ENCODE assay signal across 8 cellular contexts in genomic region chr11:46120361-46120710, GRCh38. TPM values are rescaled to one million over a fixed set of nuclear protein-coding genes. Genes with fewer than 3 reads are reported as not detected.
DNase-seq lines count a peak whose midpoint lies in the region; ATAC-seq and TF ChIP-seq lines count a peak whose summit lies in the region.

No MANE protein-coding gene starts in this region.

- H2AK5ac ChIP-seq in neuronal stem cell (ENCODE audit: low read depth, low read length): no peak overlapping the region

- H3K27ac ChIP-seq in esophagus squamous epithelium: peak overlapping the region; percentile 94 to 100 (median 96)
- peak overlapping the region; percentile 99 for H3K27ac ChIP-seq in neuronal stem cell (replicated peaks; ENCODE audit: low read length)

- no peaks in the 10 kb centered on the region for H3K79me1 ChIP-seq in neuronal stem cell (ENCODE audit: low read depth, low read length)

- H3K27me3 Mint-ChIP-seq in WTC11 (ENCODE audit: low read depth): no peaks in the 10 kb centered on the region

- no peak overlapping the region for H3K4ac ChIP-seq in neuronal stem cell (ENCODE audit: low read length)

- H2BK120ac ChIP-seq in neuronal stem cell (ENCODE audit: low read depth, low read length): no peak overlapping the region

- peak; percentile 41 to 51 for DNase-seq in NCI-H2081 (lab: John Stamatoyannopoulos, UW)
- no peak for DNase-seq in NCI-H2081 treated with DMSO at 0.1 percent for 48 hours (lab: John Stamatoyannopoulos, UW)
- no peak for DNase-seq in WTC11 (ENCODE audit: low spot score)
- no peak for DNase-seq in esophagus squamous epithelium (lab: John Stamatoyannopoulos, UW)
- DNase-seq in neuronal stem cell (ENCODE audit: low spot score): no peak
- DNase-seq in dedifferentiated amniotic fluid mesenchymal stem cell (ENCODE audit: extremely low spot score): no peak

- no peak overlapping the region for H3K27ac Mint-ChIP-seq in WTC11

- no CpG with 5 or more reads among the region's 25 CpGs for WGBS in esophagus squamous epithelium, 2 donors
- no CpG with 5 or more reads among the region's 25 CpGs for whole genome bisulfite sequencing in neuronal stem cell (ENCODE audit: extremely low coverage in 2 of 2, insufficient read length in 2 of 2, insufficient replicate concordance in 1 of 2), 2 donors

- H2BK15ac ChIP-seq in neuronal stem cell (ENCODE audit: low read length): no peak overlapping the region

- POLR2A ChIA-PET in WTC11 (lab: Charles Lee): interaction anchor here (0.7 to 1.2 kb wide), 10 partner anchors 15 to 225 kb away, joined by 3 to 12 read pairs (median 4); partner anchors contain the start of gene LARGE2

- H3K27me3 ChIP-seq in esophagus squamous epithelium: no peaks in the 10 kb centered on the region
- no peaks in the 10 kb centered on the region for H3K27me3 ChIP-seq in neuronal stem cell (ENCODE audit: control insufficient read depth in 3 of 3, insufficient read depth in 3 of 3, low read depth in 1 of 3, low read length in 3 of 3)

- H4K91ac ChIP-seq in neuronal stem cell (ENCODE audit: low read depth, low read length, poor library complexity): no peak overlapping the region

- no peak overlapping the region for H2BK12ac ChIP-seq in neuronal stem cell (ENCODE audit: low read length)

- intact Hi-C loops in esophagus squamous epithelium (cut with DNase I): no loop called here

- no peak for TF ChIP-seq CTCF in WTC11 (IDR thresholded peaks at IDR 0.05)
- TF ChIP-seq CTCF in esophagus squamous epithelium (IDR thresholded peaks at IDR 0.05): no peak

- H3K9me3 ChIP-seq in esophagus squamous epithelium: no peaks in the 10 kb centered on the region
- no peaks in the 10 kb centered on the region for H3K9me3 ChIP-seq in neuronal stem cell (replicated peaks in 1 of 2; ENCODE audit: control insufficient read depth in 2 of 2, insufficient read depth in 1 of 2, low read depth in 1 of 2, low read length in 2 of 2)

- H2AFZ ChIP-seq in neuronal stem cell (ENCODE audit: low read length): peak overlapping the region; percentile 77

- H3K4me1 ChIP-seq in esophagus squamous epithelium (peaks cover 4 to 53% (median 28%) of the 10 kb centered on the region in 3 donors), neuronal stem cell (ENCODE audit: control insufficient read depth in 2 of 2, insufficient read depth in 1 of 2, low read depth in 1 of 2, low read length in 2 of 2) (peaks cover 1 to 3% of the 10 kb centered on the region in 2 donors)

- H3K4me3 ChIP-seq in esophagus squamous epithelium (peak overlapping the region; percentile 76 to 94 (median 82)), neuronal stem cell (ENCODE audit: low read length in 2 of 2) (peak overlapping the region; percentile 62 to 81)

- H3K23ac ChIP-seq in neuronal stem cell (ENCODE audit: low read depth, low read length, poor library complexity): no peak overlapping the region

- H4K8ac ChIP-seq in neuronal stem cell (ENCODE audit: low read depth, low read length): no peak overlapping the region

- peaks cover 33% of the 10 kb centered on the region for H3K4me1 Mint-ChIP-seq in WTC11

- no peaks in the 10 kb centered on the region for H3K9me3 Mint-ChIP-seq in WTC11

- H3K4me3 Mint-ChIP-seq in WTC11: peak overlapping the region; percentile 84

- ATAC-seq in WTC11 (no peak), HG03045 (IDR thresholded peaks at IDR 0.05; ENCODE audit: unreplicated experiment) (no peak), GM21528 (IDR thresholded peaks at IDR 0.05; ENCODE audit: low FRiP score, unreplicated experiment) (no peak)

- no peak for TF ChIP-seq POLR2A in esophagus squamous epithelium (IDR thresholded peaks at IDR 0.05)

- H3K36me3 Mint-ChIP-seq in WTC11: no peaks in the 10 kb centered on the region

- CTCF ChIA-PET in WTC11 (lab: Charles Lee): interaction anchor here (0.8 to 1.5 kb wide), 8 partner anchors 14 to 248 kb away, joined by 3 to 11 read pairs (median 3); no protein-coding TSS in a partner anchor

- H3K14ac ChIP-seq in neuronal stem cell (ENCODE audit: low read length): no peak overlapping the region

- H3K36me3 ChIP-seq in esophagus squamous epithelium: no peaks in the 10 kb centered on the region
- H3K36me3 ChIP-seq in neuronal stem cell (replicated peaks in 1 of 2; ENCODE audit: control insufficient read depth in 2 of 2, insufficient read depth in 2 of 2, low read length in 2 of 2): no peaks in the 10 kb centered on the region

- no peak overlapping the region for H3K9ac ChIP-seq in neuronal stem cell (ENCODE audit: low read depth, low read length, poor library complexity)

- peak overlapping the region; percentile 35 for H3K18ac ChIP-seq in neuronal stem cell (ENCODE audit: low read length)

- peak overlapping the region; percentile 45 for H3K4me2 ChIP-seq in neuronal stem cell (ENCODE audit: insufficient read depth, low read length, poor library complexity, severe bottlenecking)

- H2BK5ac ChIP-seq in neuronal stem cell (ENCODE audit: low read length): peak overlapping the region; percentile 53

TF ChIP-seq in WTC11, 78 proteins besides CTCF, POLR2A, EP300 and RAD21:
- no peak for TF ChIP-seq CREB1 (CRISPR knock-in tag; IDR thresholded peaks at IDR 0.05)
- TF ChIP-seq E2F1 (CRISPR knock-in tag; IDR thresholded peaks at IDR 0.05): no peak
- TF ChIP-seq CREM (CRISPR knock-in tag; IDR thresholded peaks at IDR 0.05): no peak

RNA-seq across cellular contexts. Expression of gene PHF21A, which starts 0.9 kb away (rescaled TPM):
- 29.4 to 36.6 TPM (median 33.1 TPM) in 3 replicates for total RNA-seq in WTC11 (2021)
- 10 to 100 TPM; 11.2 to 22.3 (median 15.9) TPM for total RNA-seq in esophagus squamous epithelium
- polyA plus RNA-seq in neuronal stem cell (2013, experiment 1 of 2): 50.3 TPM
- polyA plus RNA-seq in neuronal stem cell (2013, experiment 2 of 2): 49.2 TPM

Comparison
In these comparisons a context has a peak if more than half of its experiments do, and no peak if none do; other contexts are left out.
1. DNase-seq: peak in NCI-H2081 (2 of 2); none in NCI-H2081 treated with DMSO at 0.1 percent for 48 hours (single experiment), WTC11 (single experiment), esophagus squamous epithelium (single experiment), neuronal stem cell (single experiment) and dedifferentiated amniotic fluid mesenchymal stem cell (single experiment).